ENCODE assay signal across 12 cellular contexts in genomic region chr18:9838144-9838877, GRCh38. TPM values are rescaled to one million over a fixed set of nuclear protein-coding genes. Genes with fewer than 3 reads are reported as not detected.
DNase-seq lines count a peak whose midpoint lies in the region; ATAC-seq, FAIRE-seq and TF ChIP-seq lines count a peak whose summit lies in the region.
"Had no signal": no experiment of that assay in that cellular context is flagged by ENCODE, and none has a peak within 500 bp of the region (broad histone marks: within the 10 kb centered on the region; RNA-seq: fewer than 3 reads in every experiment).

No MANE protein-coding gene starts in this region.

- H3K4me2 ChIP-seq in mesendoderm (ENCODE audit: low read length) = no peak overlapping the region

- H3K18ac ChIP-seq in mesendoderm (ENCODE audit: low read length) = no peak overlapping the region

- no peak for ATAC-seq in GM19035 (IDR thresholded peaks at IDR 0.05; ENCODE audit: unreplicated experiment)
- no peak for ATAC-seq in stimulated activated effector memory CD8-positive, alpha-beta T cell treated with anti-CD3 and anti-CD28 coated beads, Interleukin-12 subunit alpha, Interleukin-12 subunit beta, amount 100 ng/mL, for 72 hours

- H3K4me3 Mint-ChIP-seq in activated naive CD4-positive, alpha-beta T cell treated with anti-CD3 and anti-CD28 coated beads, Interleukin-2, amount 10 ng/mL, durations not matched to agents 7 days and 5 days = no peak overlapping the region
- no peak overlapping the region for H3K4me3 Mint-ChIP-seq in stimulated activated effector memory CD8-positive, alpha-beta T cell treated with anti-CD3 and anti-CD28 coated beads, Interleukin-12 subunit alpha, Interleukin-12 subunit beta, amount 100 ng/mL, for 72 hours
- H3K4me3 Mint-ChIP-seq: CD4-positive, CD25-positive, alpha-beta regulatory T cell had no signal

- H3K4me1 ChIP-seq in mesendoderm (ENCODE audit: control insufficient read depth, low read depth, low read length) = peaks cover 4% of the 10 kb centered on the region
- H3K4me1 ChIP-seq: Peyer's patch had no signal

- no peaks in the 10 kb centered on the region for H3K36me3 ChIP-seq in mesendoderm (ENCODE audit: control insufficient read depth, insufficient read depth, low read length)
- H3K36me3 ChIP-seq: Peyer's patch had no signal

- no peak overlapping the region for H2BK15ac ChIP-seq in mesendoderm (replicated peaks; ENCODE audit: low read depth)

- no peak overlapping the region for H4K8ac ChIP-seq in mesendoderm (ENCODE audit: low read depth, low read length)

- no peak overlapping the region for H3K4me3 ChIP-seq in AG09309 (ENCODE audit: control insufficient read depth, low read depth, low read length)
- no peak overlapping the region for H3K4me3 ChIP-seq in mesendoderm (ENCODE audit: low read length)
- H3K4me3 ChIP-seq: Peyer's patch had no signal

- CTCF ChIA-PET in activated naive CD4-positive, alpha-beta T cell treated with anti-CD3 and anti-CD28 coated beads, Interleukin-2, amount 10 ng/mL, durations not matched to agents 7 days and 5 days (lab: Charles Lee) = no interaction called here

- no peaks in the 10 kb centered on the region for H3K4me1 Mint-ChIP-seq in activated naive CD4-positive, alpha-beta T cell treated with anti-CD3 and anti-CD28 coated beads, Interleukin-2, amount 10 ng/mL, durations not matched to agents 7 days and 5 days
- no peaks in the 10 kb centered on the region for H3K4me1 Mint-ChIP-seq in stimulated activated effector memory CD8-positive, alpha-beta T cell treated with anti-CD3 and anti-CD28 coated beads, Interleukin-12 subunit alpha, Interleukin-12 subunit beta, amount 100 ng/mL, for 72 hours
- H3K4me1 Mint-ChIP-seq: CD4-positive, CD25-positive, alpha-beta regulatory T cell had no signal

- H3K27me3 ChIP-seq in mesendoderm (ENCODE audit: insufficient read depth, low read length, poor library complexity) = no peaks in the 10 kb centered on the region
- H3K27me3 ChIP-seq: Peyer's patch had no signal

- no peak overlapping the region for H2BK120ac ChIP-seq in mesendoderm (ENCODE audit: low read depth, low read length)

- FAIRE-seq in RCC 7860 (lab: Jason Lieb, UNC) = no peak
- FAIRE-seq: endometrium had no signal

- no peak overlapping the region for H3K4ac ChIP-seq in mesendoderm (ENCODE audit: low read depth, low read length)

- no peak overlapping the region for H3K9ac ChIP-seq in mesendoderm (ENCODE audit: low read length)

- H4K5ac ChIP-seq in mesendoderm (ENCODE audit: low read length) = no peak overlapping the region

- no peak overlapping the region for H2AK5ac ChIP-seq in mesendoderm (ENCODE audit: low read length)

- no peak overlapping the region for H3K27ac Mint-ChIP-seq in activated naive CD4-positive, alpha-beta T cell treated with anti-CD3 and anti-CD28 coated beads, Interleukin-2, amount 10 ng/mL, durations not matched to agents 7 days and 5 days
- H3K27ac Mint-ChIP-seq in stimulated activated effector memory CD8-positive, alpha-beta T cell treated with anti-CD3 and anti-CD28 coated beads, Interleukin-12 subunit alpha, Interleukin-12 subunit beta, amount 100 ng/mL, for 72 hours = no peak overlapping the region

- no peak overlapping the region for H2BK5ac ChIP-seq in mesendoderm (ENCODE audit: low read length)

- H3K27me3 Mint-ChIP-seq in activated naive CD4-positive, alpha-beta T cell treated with anti-CD3 and anti-CD28 coated beads, Interleukin-2, amount 10 ng/mL, durations not matched to agents 7 days and 5 days = peaks cover 6% of the 10 kb centered on the region
- H3K27me3 Mint-ChIP-seq: CD4-positive, CD25-positive, alpha-beta regulatory T cell had no signal

- peak; percentile 48 for DNase-seq in AG09309 (ENCODE audit: low read depth)
- DNase-seq in NCI-H187 treated with DMSO at 0.1 percent for 48 hours (lab: John Stamatoyannopoulos, UW) = peak; percentile 34
- DNase-seq in ecto neural progenitor cell (ENCODE audit: low spot score) = peak; percentile 74
- DNase-seq in mesendoderm = peak; percentile 99
- DNase-seq in activated naive CD4-positive, alpha-beta T cell treated with anti-CD3 and anti-CD28 coated beads, Interleukin-2, amount 10 ng/mL, durations not matched to agents 7 days and 5 days = no peak
- no peak for DNase-seq in RCC 7860 (ENCODE audit: low spot score)
- no peak for DNase-seq in stimulated activated effector memory CD8-positive, alpha-beta T cell treated with anti-CD3 and anti-CD28 coated beads, Interleukin-12 subunit alpha, Interleukin-12 subunit beta, amount 100 ng/mL, for 72 hours (ENCODE audit: low spot score in 2 of 2)
- DNase-seq: CD4-positive, CD25-positive, alpha-beta regulatory T cell; occipital lobe; Peyer's patch had no signal

- H3K56ac ChIP-seq in mesendoderm (ENCODE audit: low read length) = no peak overlapping the region

- H3K79me2 ChIP-seq in mesendoderm (ENCODE audit: control insufficient read depth, insufficient read depth, low read length) = no peaks in the 10 kb centered on the region

- no peak for TF ChIP-seq CTCF in AG09309 (IDR thresholded peaks at IDR 0.05; ENCODE audit: control insufficient read depth, insufficient read depth, low read depth, low read length, missing control alignments)

- H3K27ac ChIP-seq in mesendoderm (ENCODE audit: low read depth, low read length) = no peak overlapping the region

- WGBS in mesendoderm (ENCODE audit: extremely low coverage, insufficient coverage, low lambda C conversion rate) = no CpG with 5 or more reads among the region's 10 CpGs

- H3K23ac ChIP-seq in mesendoderm (ENCODE audit: low read length) = no peak overlapping the region

- peaks cover 7% of the 10 kb centered on the region for H3K79me1 ChIP-seq in mesendoderm (ENCODE audit: low read length)

- no peaks in the 10 kb centered on the region for H3K9me3 Mint-ChIP-seq in activated naive CD4-positive, alpha-beta T cell treated with anti-CD3 and anti-CD28 coated beads, Interleukin-2, amount 10 ng/mL, durations not matched to agents 7 days and 5 days
- no peaks in the 10 kb centered on the region for H3K9me3 Mint-ChIP-seq in stimulated activated effector memory CD8-positive, alpha-beta T cell treated with anti-CD3 and anti-CD28 coated beads, Interleukin-12 subunit alpha, Interleukin-12 subunit beta, amount 100 ng/mL, for 72 hours
- H3K9me3 Mint-ChIP-seq: CD4-positive, CD25-positive, alpha-beta regulatory T cell had no signal

- no peaks in the 10 kb centered on the region for H3K36me3 Mint-ChIP-seq in activated naive CD4-positive, alpha-beta T cell treated with anti-CD3 and anti-CD28 coated beads, Interleukin-2, amount 10 ng/mL, durations not matched to agents 7 days and 5 days
- H3K36me3 Mint-ChIP-seq in stimulated activated effector memory CD8-positive, alpha-beta T cell treated with anti-CD3 and anti-CD28 coated beads, Interleukin-12 subunit alpha, Interleukin-12 subunit beta, amount 100 ng/mL, for 72 hours = no peaks in the 10 kb centered on the region
- H3K36me3 Mint-ChIP-seq: CD4-positive, CD25-positive, alpha-beta regulatory T cell had no signal

RNA-seq across cellular contexts. Expression of gene TXNDC2, which starts 47.5 kb away (rescaled TPM):
- 0.11 TPM for polyA plus RNA-seq in mesendoderm (2013, experiment 1 of 2)
- 0.32 TPM for polyA plus RNA-seq in mesendoderm (2013, experiment 2 of 2)
- polyA plus RNA-seq: CD4-positive, CD25-positive, alpha-beta regulatory T cell had no signal

Comparison
In these comparisons a context has a peak if more than half of its experiments do, and no peak if none do; other contexts are left out.
1. DNase-seq: peak in AG09309 (single experiment), NCI-H187 treated with DMSO at 0.1 percent for 48 hours (single experiment), ecto neural progenitor cell (single experiment) and mesendoderm (single experiment); none in activated naive CD4-positive, alpha-beta T cell treated with anti-CD3 and anti-CD28 coated beads, Interleukin-2, amount 10 ng/mL, durations not matched to agents 7 days and 5 days (single experiment), RCC 7860 (single experiment) and stimulated activated effector memory CD8-positive, alpha-beta T cell treated with anti-CD3 and anti-CD28 coated beads, Interleukin-12 subunit alpha, Interleukin-12 subunit beta, amount 100 ng/mL, for 72 hours (0 of 2).